2 cellular contexts compared by ENCODE assay signal in genomic region chr5:95105638-95106037, GRCh38.
TF ChIP-seq lines count a peak whose summit lies in the region.

No MANE protein-coding gene starts in this region.

TF ChIP-seq in HepG2, 621 proteins besides CTCF, POLR2A, EP300 and RAD21 (continued from another document):
- peak; percentile 42; the same call in 1 of the 2 replicates for TF ChIP-seq MAFF (IDR thresholded peaks at IDR 0.05; ENCODE audit: low read depth, low read length)

TF ChIP-seq in A549, 52 proteins besides CTCF, POLR2A, EP300 and RAD21:
- no peak for TF ChIP-seq HMGXB4 (CRISPR knock-in tag; IDR thresholded peaks at IDR 0.05; ENCODE audit: borderline replicate concordance)
- peak; percentile 62 for TF ChIP-seq MAFK (IDR thresholded peaks at IDR 0.05; ENCODE audit: partially characterized antibody)
